Comparison of ENCODE assay signal across 29 cellular contexts in genomic region chr4:77184018-77184417, GRCh38.
"Had no signal": no experiment of that assay in that cellular context is flagged by ENCODE, and none has a peak within 500 bp of the region (broad histone marks: within the 10 kb centered on the region; RNA-seq: fewer than 3 reads in every experiment).

No MANE protein-coding gene starts in this region.

- H3K4me3 ChIP-seq: SJCRH30, SK-N-MC had no signal

- H3K27ac Mint-ChIP-seq: activated CD4-positive, alpha-beta T cell treated with anti-CD3 and anti-CD28 coated beads, Interleukin-2, amount 10 ng/mL, durations not matched to agents 24 days and 14 days; activated CD8-positive, alpha-beta T cell treated with anti-CD3 and anti-CD28 coated beads, Interleukin-2, amount 10 ng/mL, durations not matched to agents 7 days and 5 days; activated naive CD8-positive, alpha-beta T cell; activated naive CD8-positive, alpha-beta T cell treated with anti-CD3 and anti-CD28 coated beads, Interleukin-2, amount 50 U/mL, for 24 hours; activated T-cell treated with anti-CD3 and anti-CD28 coated beads, Interleukin-2, amount 50 U/mL, for 24 hours; activated T-helper 2 cell treated with anti-CD3 and anti-CD28 coated beads, Interferon-gamma antibody, Interleukin-2, Interleukin-4, amounts not matched to agents 10 μg/mL and 5 μg/mL and 100 μg/mL, durations not matched to agents 14 hours and 24 hours and 36 hours had no signal

- ATAC-seq: activated CD8-positive, alpha-beta T cell treated with anti-CD3 and anti-CD28 coated beads, Interleukin-2, amount 10 ng/mL, durations not matched to agents 7 days and 5 days; activated naive CD8-positive, alpha-beta T cell treated with anti-CD3 and anti-CD28 coated beads, Interleukin-2, amount 50 U/mL, for 24 hours; Panc1 had no signal

- DNase-seq: activated CD4-positive, alpha-beta T cell treated with anti-CD3 and anti-CD28 coated beads for 1 hour; activated CD4-positive, alpha-beta T cell treated with anti-CD3 and anti-CD28 coated beads, Interleukin-2, amount 10 ng/mL, durations not matched to agents 24 days and 14 days; activated CD4-positive, alpha-beta T cell treated with anti-CD3 and anti-CD28 coated beads, Interleukin-2, amount 50 U/mL, for 48 hours; activated CD4-positive, CD25-positive, alpha-beta regulatory T cell; activated CD8-positive, alpha-beta T cell treated with anti-CD3 and anti-CD28 coated beads, Interleukin-2, amount 10 ng/mL, durations not matched to agents 7 days and 5 days; activated gamma-delta T cell; activated naive CD4-positive, alpha-beta T cell treated with Interleukin-2 at 50 U/mL for 16 hours; activated naive CD8-positive, alpha-beta T cell treated with anti-CD3 and anti-CD28 coated beads, Interleukin-2, amount 50 U/mL, for 24 hours; activated T-cell treated with anti-CD3 and anti-CD28 coated beads, Interleukin-2, amount 50 U/mL, for 24 hours; amniotic stem cell; aorta; brain microvascular endothelial cell; Karpas-422; KBM-7; NCI-H1105; NCI-H1417 treated with DMSO at 0.1 percent for 48 hours; NCI-H1694; NCI-H1930; NCI-H2081 treated with DMSO at 0.1 percent for 48 hours; NCI-H345; NCI-H524 treated with DMSO at 0.1 percent for 48 hours; SHP77; SJCRH30; T1000; WERI-Rb-1 had no signal

- H3K4me3 Mint-ChIP-seq: activated CD4-positive, alpha-beta T cell treated with anti-CD3 and anti-CD28 coated beads, Interleukin-2, amount 10 ng/mL, durations not matched to agents 24 days and 14 days; activated CD8-positive, alpha-beta T cell treated with anti-CD3 and anti-CD28 coated beads, Interleukin-2, amount 10 ng/mL, durations not matched to agents 7 days and 5 days; activated naive CD8-positive, alpha-beta T cell; activated naive CD8-positive, alpha-beta T cell treated with anti-CD3 and anti-CD28 coated beads, Interleukin-2, amount 50 U/mL, for 24 hours; activated T-cell treated with anti-CD3 and anti-CD28 coated beads, Interleukin-2, amount 50 U/mL, for 24 hours had no signal

- H3K36me3 ChIP-seq: brain microvascular endothelial cell, SJCRH30, WERI-Rb-1 had no signal

- H3K4me1 Mint-ChIP-seq: activated naive CD8-positive, alpha-beta T cell treated with anti-CD3 and anti-CD28 coated beads, Interleukin-2, amount 50 U/mL, for 24 hours had no signal

- H3K27me3 ChIP-seq: SJCRH30 had no signal

- H3K9me3 ChIP-seq: SJCRH30 had no signal

- H3K9me3 Mint-ChIP-seq: activated CD4-positive, alpha-beta T cell treated with anti-CD3 and anti-CD28 coated beads, Interleukin-2, amount 10 ng/mL, durations not matched to agents 24 days and 14 days; activated naive CD8-positive, alpha-beta T cell treated with anti-CD3 and anti-CD28 coated beads, Interleukin-2, amount 50 U/mL, for 24 hours; activated T-cell treated with anti-CD3 and anti-CD28 coated beads, Interleukin-2, amount 50 U/mL, for 24 hours; activated T-helper 2 cell treated with anti-CD3 and anti-CD28 coated beads, Interferon-gamma antibody, Interleukin-2, Interleukin-4, amounts not matched to agents 10 μg/mL and 5 μg/mL and 100 μg/mL, durations not matched to agents 14 hours and 24 hours and 36 hours had no signal

- H3K27me3 Mint-ChIP-seq: activated naive CD8-positive, alpha-beta T cell; activated naive CD8-positive, alpha-beta T cell treated with anti-CD3 and anti-CD28 coated beads, Interleukin-2, amount 50 U/mL, for 24 hours; activated T-cell treated with anti-CD3 and anti-CD28 coated beads, Interleukin-2, amount 50 U/mL, for 24 hours had no signal

- H3K36me3 Mint-ChIP-seq: activated naive CD8-positive, alpha-beta T cell had no signal

- H3K27ac ChIP-seq: brain microvascular endothelial cell, SJCRH30, SK-N-MC, WERI-Rb-1 had no signal
